In genomic region chr1:246136477-246136876, GRCh38 we compare ENCODE assay signal across 35 cellular contexts.
"Had no signal": no experiment of that assay in that cellular context is flagged by ENCODE, and none has a peak within 500 bp of the region (broad histone marks: within the 10 kb centered on the region; RNA-seq: fewer than 3 reads in every experiment).

No MANE protein-coding gene starts in this region.

- H3K9me3 ChIP-seq: MG63 had no signal

- H3K36me3 ChIP-seq: MG63 had no signal

- DNase-seq: Kasumi-1, MG63, MM.1S, MV-4-11, NCI-H1048, NCI-H1092, NCI-H1092 treated with DMSO at 0.1 percent for 48 hours, NCI-H1105, NCI-H1105 treated with DMSO at 0.1 percent for 48 hours, NCI-H1417, NCI-H1417 treated with DMSO at 0.1 percent for 48 hours, NCI-H1436, NCI-H1436 treated with DMSO at 0.1 percent for 48 hours, NCI-H146, NCI-H1694, NCI-H1694 treated with DMSO at 0.1 percent for 48 hours, NCI-H187, NCI-H187 treated with DMSO at 0.1 percent for 48 hours, NCI-H1930, NCI-H2029, NCI-H2029 treated with DMSO at 0.1 percent for 48 hours, NCI-H2081, NCI-H2081 treated with DMSO at 0.1 percent for 48 hours, NCI-H2171, NCI-H2171 treated with DMSO at 0.1 percent for 48 hours, NCI-H2227 treated with DMSO at 0.1 percent for 48 hours, NCI-H226, NCI-H345, NCI-H446, NCI-H446 treated with DMSO at 0.1 percent for 48 hours, NCI-H510A, NCI-H510A treated with DMSO at 0.1 percent for 48 hours, NCI-H524, NCI-H524 treated with DMSO at 0.1 percent for 48 hours, NCI-H526 had no signal

- H3K4me3 ChIP-seq: MG63 had no signal

- H3K27me3 ChIP-seq: MG63 had no signal
